Comparison of ENCODE assay signal across 8 cellular contexts in the genomic region with DNA sequence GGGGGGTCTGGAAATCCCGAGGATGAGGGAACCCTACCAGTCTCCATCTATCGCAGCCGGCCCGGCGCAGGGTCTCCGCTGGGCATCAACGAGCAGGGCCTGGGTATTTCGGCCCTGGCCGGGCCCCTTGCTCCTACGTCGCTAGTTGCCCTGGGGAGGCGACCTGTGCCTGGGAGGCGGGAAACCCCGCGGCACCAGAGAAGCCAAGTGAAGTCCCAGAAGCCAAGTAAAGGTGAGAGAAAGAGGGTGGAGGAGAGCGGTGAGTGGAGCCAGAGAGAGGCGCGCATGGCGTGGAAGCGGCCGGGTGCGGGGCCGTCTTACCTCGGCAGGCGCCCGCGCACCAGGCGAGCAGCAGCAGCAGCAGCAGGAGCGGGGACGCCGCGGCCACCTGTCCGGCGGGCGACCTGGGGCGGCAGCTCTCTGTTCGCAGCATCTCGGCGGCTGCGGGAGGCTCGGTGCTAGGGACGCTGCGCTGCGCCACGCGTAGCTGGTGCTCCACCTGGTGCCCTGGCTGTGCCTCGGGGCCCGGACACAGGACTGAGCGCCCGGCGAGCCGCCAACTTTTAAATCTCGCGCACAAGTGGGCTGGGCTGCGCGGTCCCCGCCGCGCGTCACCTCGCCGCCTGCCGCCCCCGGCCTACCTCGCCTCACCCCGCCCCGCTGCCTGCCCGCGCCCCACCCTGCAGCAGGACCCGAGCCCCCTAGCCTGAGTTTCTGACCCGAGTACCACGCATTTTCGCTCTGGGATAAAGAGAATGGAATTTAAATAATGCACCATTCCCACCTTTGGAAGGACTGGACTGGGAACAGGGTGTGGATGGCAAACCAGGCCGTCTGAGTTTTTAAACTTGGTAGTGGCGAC. TPM values are rescaled to one million over a fixed set of nuclear protein-coding genes. Genes with fewer than 3 reads are reported as not detected.
A peak's percentile ranks its signal among the peaks of the same experiment; 100 is the strongest.
DNase-seq lines count a peak whose midpoint lies in the region; ATAC-seq and TF ChIP-seq lines count a peak whose summit lies in the region.

A gene with protein sequence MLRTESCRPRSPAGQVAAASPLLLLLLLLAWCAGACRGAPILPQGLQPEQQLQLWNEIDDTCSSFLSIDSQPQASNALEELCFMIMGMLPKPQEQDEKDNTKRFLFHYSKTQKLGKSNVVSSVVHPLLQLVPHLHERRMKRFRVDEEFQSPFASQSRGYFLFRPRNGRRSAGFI (minus strand): TSS at position 539 of the 862 bp plus-strand sequence. CDS start 106 bp downstream, at position 433.

- H3K27me3 ChIP-seq in GM23248 (replicated peaks; ENCODE audit: insufficient read depth) (peaks cover 66% of the 10 kb centered on the region), aorta (ENCODE audit: control insufficient read depth in 1 of 2, insufficient read depth in 2 of 2, low read length in 1 of 2) (peaks cover 0 to 4% of the 10 kb centered on the region in 2 donors)

- no peaks in the 10 kb centered on the region for H3K36me3 ChIP-seq in ES-I3 (ENCODE audit: insufficient read depth, low read length)
- H3K36me3 ChIP-seq in GM23248 (ENCODE audit: low read depth), result no peaks in the 10 kb centered on the region
- no peaks in the 10 kb centered on the region for H3K36me3 ChIP-seq in aorta (ENCODE audit: control insufficient read depth in 1 of 2, insufficient read depth in 2 of 2, low read length in 1 of 2)

- H3F3A ChIP-seq in GM23248 (ENCODE audit: insufficient read depth), result no peaks in the 10 kb centered on the region

- ATAC-seq in natural killer cell treated with Interleukin-12 subunit alpha and Interleukin-12 subunit beta and Interleukin-15 and Interleukin-18, amount 100 ng/mL, for 72 hours, result peak; percentile 52 to 71
- ATAC-seq in aorta (ENCODE audit: low FRiP score), result peak; percentile 65

- peaks cover 7% of the 10 kb centered on the region in 2 donors for H3K4me1 Mint-ChIP-seq in natural killer cell treated with Interleukin-12 subunit alpha and Interleukin-12 subunit beta and Interleukin-15 and Interleukin-18, amount 100 ng/mL, for 72 hours (ENCODE audit: low read depth in 2 of 2)

- H3K4me3 Mint-ChIP-seq in natural killer cell treated with Interleukin-12 subunit alpha and Interleukin-12 subunit beta and Interleukin-15 and Interleukin-18, amount 100 ng/mL, for 72 hours, result peak within 1 kb of the TSS; percentile 58

- in situ Hi-C loops in GM23248 (cut with MboI), result no loop called here

- no peaks in the 10 kb centered on the region for H3K36me3 Mint-ChIP-seq in natural killer cell treated with Interleukin-12 subunit alpha and Interleukin-12 subunit beta and Interleukin-15 and Interleukin-18, amount 100 ng/mL, for 72 hours

- peak within 1 kb of the TSS; percentile 68 for H2AFZ ChIP-seq in GM23248

- H3K4me1 ChIP-seq in ES-I3 (ENCODE audit: insufficient read depth, low read length), result peaks cover 27% of the 10 kb centered on the region
- 0 out of 2 replicates have a peak, but pooled peaks cover 9% of the 10 kb centered on the region for H3K4me1 ChIP-seq in GM23248 (ENCODE audit: insufficient read depth)
- no peaks in the 10 kb centered on the region for H3K4me1 ChIP-seq in aorta (ENCODE audit: control insufficient read depth in 1 of 2, insufficient read depth in 2 of 2, low read length in 2 of 2)

- no peaks in the 10 kb centered on the region for H3K9me3 Mint-ChIP-seq in natural killer cell treated with Interleukin-12 subunit alpha and Interleukin-12 subunit beta and Interleukin-15 and Interleukin-18, amount 100 ng/mL, for 72 hours

- peak; percentile 45 for DNase-seq in GM23248
- DNase-seq in NCI-H1105 (lab: John Stamatoyannopoulos, UW), result peak; percentile 38
- DNase-seq in activated CD4-positive, alpha-beta T cell treated with anti-CD3 and anti-CD28 coated beads for 48 hours, result peak; percentile 62
- DNase-seq in erythroblast (lab: John Stamatoyannopoulos, UW), result peak; percentile 57 to 63
- no peak for DNase-seq in natural killer cell treated with Interleukin-12 subunit alpha and Interleukin-12 subunit beta and Interleukin-15 and Interleukin-18, amount 100 ng/mL, for 72 hours (ENCODE audit: low spot score)
- DNase-seq in aorta, result peak; percentile 50 to 77
- no peak for DNase-seq in cortex of kidney (lab: John Stamatoyannopoulos, UW)

- WGBS in GM23248 (ENCODE audit: low coverage in 1 of 2, low lambda C conversion rate in 2 of 2, missing lambda C conversion rate in 2 of 2), 2 experiments, result 2 to 4% methylated on average over 54 to 68 of the region's 75 CpGs
- WGBS in aorta, 2 donors, result 1 to 2% methylated on average over 53 to 75 of the region's 75 CpGs

- no peaks in the 10 kb centered on the region for H4K20me1 ChIP-seq in GM23248 (ENCODE audit: insufficient read depth)

- H3K9ac ChIP-seq in ES-I3 (ENCODE audit: low read depth, low read length) (peak within 1 kb of the TSS; percentile 60), GM23248 (no peak within 1 kb of the TSS)

- intact Hi-C loops in aorta (cut with DNase I), result no loop called here

- H3K9me3 ChIP-seq in ES-I3 (ENCODE audit: control insufficient read depth, insufficient read depth, low read length) (no peaks in the 10 kb centered on the region), GM23248 (ENCODE audit: low read depth) (no peaks in the 10 kb centered on the region), aorta (ENCODE audit: control insufficient read depth, low read length) (no peaks in the 10 kb centered on the region)

- H3K79me2 ChIP-seq in GM23248 (ENCODE audit: insufficient read depth), result no peaks in the 10 kb centered on the region

- H3K4me3 ChIP-seq in GM23248, result peak within 1 kb of the TSS; percentile 58
- H3K4me3 ChIP-seq in aorta (ENCODE audit: low read length in 2 of 2), result peak within 1 kb of the TSS in 1 of 2 donors; percentile 44

- no peak within 1 kb of the TSS for H3K27ac Mint-ChIP-seq in natural killer cell treated with Interleukin-12 subunit alpha and Interleukin-12 subunit beta and Interleukin-15 and Interleukin-18, amount 100 ng/mL, for 72 hours

- TF ChIP-seq POLR2A in erythroblast (IDR thresholded peaks at IDR 0.05; ENCODE audit: low read length), result no peak

- H3K27ac ChIP-seq in GM23248 (no peak within 1 kb of the TSS), aorta (ENCODE audit: low read depth in 1 of 2, low read length in 2 of 2) (no peak within 1 kb of the TSS)

- H3K4me2 ChIP-seq in GM23248 (ENCODE audit: unreplicated experiment), result peak within 1 kb of the TSS; percentile 72

- H3K9me2 ChIP-seq in GM23248 (ENCODE audit: insufficient read depth), result no peaks in the 10 kb centered on the region

- peaks cover 44 to 57% of the 10 kb centered on the region in 2 donors for H3K27me3 Mint-ChIP-seq in natural killer cell treated with Interleukin-12 subunit alpha and Interleukin-12 subunit beta and Interleukin-15 and Interleukin-18, amount 100 ng/mL, for 72 hours

RNA-seq across cellular contexts. Expression of the gene that starts here (rescaled TPM):
- not detected in 2 replicates for total RNA-seq in GM23248 (2014; rRNA removed; shearing (Covaris generic))
- polyA plus RNA-seq in GM23248 (2016; fragmentation: Nextera tagmentation; extraction: Ambion mirVana) (0.61 TPM in 1 of 2 replicates, not detected in the other), aorta (not detected)
- not detected for total RNA-seq in natural killer cell treated with Interleukin-12 subunit alpha and Interleukin-12 subunit beta and Interleukin-15 and Interleukin-18, amount 100 ng/mL, for 72 hours
- not detected for total RNA-seq in aorta

Comparison
In these comparisons a context has a peak if more than half of its experiments do, and no peak if none do; other contexts are left out.
1. Peak in DNase-seq, H3K4me3 ChIP-seq and H3K4me2 ChIP-seq in GM23248; RNA of the gene not detected or under 1 TPM.
2. Peak in ATAC-seq in natural killer cell treated with Interleukin-12 subunit alpha and Interleukin-12 subunit beta and Interleukin-15 and Interleukin-18, amount 100 ng/mL, for 72 hours; RNA of the gene not detected or under 1 TPM.
3. Peak in DNase-seq and ATAC-seq in aorta; RNA of the gene not detected or under 1 TPM.
4. DNase-seq: peak in NCI-H1105 (single experiment), activated CD4-positive, alpha-beta T cell treated with anti-CD3 and anti-CD28 coated beads for 48 hours (single experiment) and erythroblast (2 of 2); none in natural killer cell treated with Interleukin-12 subunit alpha and Interleukin-12 subunit beta and Interleukin-15 and Interleukin-18, amount 100 ng/mL, for 72 hours (single experiment) and cortex of kidney (single experiment).